Comparison of ENCODE assay signal across 1 cellular context in the genomic region with DNA sequence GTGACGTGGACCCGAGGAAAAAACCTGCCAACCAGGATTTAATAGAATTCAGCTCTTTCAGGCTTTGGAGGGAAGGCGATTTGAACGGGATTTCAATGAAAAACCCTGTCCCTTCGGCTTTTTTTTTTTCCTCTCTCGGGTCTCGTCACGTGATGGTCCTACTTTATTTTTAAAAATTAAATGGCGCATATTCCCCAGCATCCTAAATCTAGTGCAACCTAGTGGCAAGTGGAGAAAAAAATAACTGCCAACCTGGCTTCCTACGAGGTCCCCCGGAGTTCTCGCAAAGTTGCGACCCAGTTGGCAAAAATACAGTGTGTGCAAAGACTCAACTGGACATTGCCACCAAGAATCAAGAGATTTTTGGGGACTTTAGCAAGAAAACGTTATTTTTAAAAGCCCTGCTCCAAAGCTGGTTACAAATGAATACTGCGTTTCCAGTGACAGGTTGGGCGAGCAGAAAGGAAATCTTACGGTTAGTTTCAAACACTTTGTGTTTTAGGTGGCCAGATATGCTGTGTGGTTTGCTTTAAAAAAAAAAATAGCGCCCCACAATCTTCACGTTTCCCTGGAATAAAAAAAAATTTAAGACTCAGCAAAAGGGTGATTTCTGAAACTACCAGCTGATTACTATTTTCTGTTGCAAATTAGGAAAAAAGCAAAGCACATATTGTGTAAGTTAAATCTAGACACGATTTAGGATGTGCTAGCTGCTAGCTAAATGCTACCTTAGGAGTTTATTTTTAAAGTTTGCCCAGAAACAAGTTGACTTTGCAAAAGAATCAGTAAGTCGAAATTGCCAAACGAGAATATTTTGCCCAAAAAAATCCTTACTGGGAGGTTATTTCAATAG.
TF ChIP-seq lines count a peak whose summit lies in the region.

No MANE protein-coding gene starts in this region.

TF ChIP-seq in HepG2, 621 proteins besides CTCF, POLR2A, EP300 and RAD21 (continued from another document and continues in another):
- TF ChIP-seq, protein P1, sequence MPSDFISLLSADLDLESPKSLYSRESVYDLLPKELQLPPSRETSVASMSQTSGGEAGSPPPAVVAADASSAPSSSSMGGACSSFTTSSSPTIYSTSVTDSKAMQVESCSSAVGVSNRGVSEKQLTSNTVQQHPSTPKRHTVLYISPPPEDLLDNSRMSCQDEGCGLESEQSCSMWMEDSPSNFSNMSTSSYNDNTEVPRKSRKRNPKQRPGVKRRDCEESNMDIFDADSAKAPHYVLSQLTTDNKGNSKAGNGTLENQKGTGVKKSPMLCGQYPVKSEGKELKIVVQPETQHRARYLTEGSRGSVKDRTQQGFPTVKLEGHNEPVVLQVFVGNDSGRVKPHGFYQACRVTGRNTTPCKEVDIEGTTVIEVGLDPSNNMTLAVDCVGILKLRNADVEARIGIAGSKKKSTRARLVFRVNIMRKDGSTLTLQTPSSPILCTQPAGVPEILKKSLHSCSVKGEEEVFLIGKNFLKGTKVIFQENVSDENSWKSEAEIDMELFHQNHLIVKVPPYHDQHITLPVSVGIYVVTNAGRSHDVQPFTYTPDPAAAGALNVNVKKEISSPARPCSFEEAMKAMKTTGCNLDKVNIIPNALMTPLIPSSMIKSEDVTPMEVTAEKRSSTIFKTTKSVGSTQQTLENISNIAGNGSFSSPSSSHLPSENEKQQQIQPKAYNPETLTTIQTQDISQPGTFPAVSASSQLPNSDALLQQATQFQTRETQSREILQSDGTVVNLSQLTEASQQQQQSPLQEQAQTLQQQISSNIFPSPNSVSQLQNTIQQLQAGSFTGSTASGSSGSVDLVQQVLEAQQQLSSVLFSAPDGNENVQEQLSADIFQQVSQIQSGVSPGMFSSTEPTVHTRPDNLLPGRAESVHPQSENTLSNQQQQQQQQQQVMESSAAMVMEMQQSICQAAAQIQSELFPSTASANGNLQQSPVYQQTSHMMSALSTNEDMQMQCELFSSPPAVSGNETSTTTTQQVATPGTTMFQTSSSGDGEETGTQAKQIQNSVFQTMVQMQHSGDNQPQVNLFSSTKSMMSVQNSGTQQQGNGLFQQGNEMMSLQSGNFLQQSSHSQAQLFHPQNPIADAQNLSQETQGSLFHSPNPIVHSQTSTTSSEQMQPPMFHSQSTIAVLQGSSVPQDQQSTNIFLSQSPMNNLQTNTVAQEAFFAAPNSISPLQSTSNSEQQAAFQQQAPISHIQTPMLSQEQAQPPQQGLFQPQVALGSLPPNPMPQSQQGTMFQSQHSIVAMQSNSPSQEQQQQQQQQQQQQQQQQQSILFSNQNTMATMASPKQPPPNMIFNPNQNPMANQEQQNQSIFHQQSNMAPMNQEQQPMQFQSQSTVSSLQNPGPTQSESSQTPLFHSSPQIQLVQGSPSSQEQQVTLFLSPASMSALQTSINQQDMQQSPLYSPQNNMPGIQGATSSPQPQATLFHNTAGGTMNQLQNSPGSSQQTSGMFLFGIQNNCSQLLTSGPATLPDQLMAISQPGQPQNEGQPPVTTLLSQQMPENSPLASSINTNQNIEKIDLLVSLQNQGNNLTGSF (CRISPR knock-in tag; IDR thresholded peaks at IDR 0.05): no peak
- TF ChIP-seq MATR3 (CRISPR knock-in tag; IDR thresholded peaks at IDR 0.05): no peak
- peak; percentile 72 for TF ChIP-seq CREB1 (IDR thresholded peaks at IDR 0.05)
- no peak for TF ChIP-seq CREB1 (CRISPR knock-in tag; IDR thresholded peaks at IDR 0.05)
- TF ChIP-seq, protein P2, sequence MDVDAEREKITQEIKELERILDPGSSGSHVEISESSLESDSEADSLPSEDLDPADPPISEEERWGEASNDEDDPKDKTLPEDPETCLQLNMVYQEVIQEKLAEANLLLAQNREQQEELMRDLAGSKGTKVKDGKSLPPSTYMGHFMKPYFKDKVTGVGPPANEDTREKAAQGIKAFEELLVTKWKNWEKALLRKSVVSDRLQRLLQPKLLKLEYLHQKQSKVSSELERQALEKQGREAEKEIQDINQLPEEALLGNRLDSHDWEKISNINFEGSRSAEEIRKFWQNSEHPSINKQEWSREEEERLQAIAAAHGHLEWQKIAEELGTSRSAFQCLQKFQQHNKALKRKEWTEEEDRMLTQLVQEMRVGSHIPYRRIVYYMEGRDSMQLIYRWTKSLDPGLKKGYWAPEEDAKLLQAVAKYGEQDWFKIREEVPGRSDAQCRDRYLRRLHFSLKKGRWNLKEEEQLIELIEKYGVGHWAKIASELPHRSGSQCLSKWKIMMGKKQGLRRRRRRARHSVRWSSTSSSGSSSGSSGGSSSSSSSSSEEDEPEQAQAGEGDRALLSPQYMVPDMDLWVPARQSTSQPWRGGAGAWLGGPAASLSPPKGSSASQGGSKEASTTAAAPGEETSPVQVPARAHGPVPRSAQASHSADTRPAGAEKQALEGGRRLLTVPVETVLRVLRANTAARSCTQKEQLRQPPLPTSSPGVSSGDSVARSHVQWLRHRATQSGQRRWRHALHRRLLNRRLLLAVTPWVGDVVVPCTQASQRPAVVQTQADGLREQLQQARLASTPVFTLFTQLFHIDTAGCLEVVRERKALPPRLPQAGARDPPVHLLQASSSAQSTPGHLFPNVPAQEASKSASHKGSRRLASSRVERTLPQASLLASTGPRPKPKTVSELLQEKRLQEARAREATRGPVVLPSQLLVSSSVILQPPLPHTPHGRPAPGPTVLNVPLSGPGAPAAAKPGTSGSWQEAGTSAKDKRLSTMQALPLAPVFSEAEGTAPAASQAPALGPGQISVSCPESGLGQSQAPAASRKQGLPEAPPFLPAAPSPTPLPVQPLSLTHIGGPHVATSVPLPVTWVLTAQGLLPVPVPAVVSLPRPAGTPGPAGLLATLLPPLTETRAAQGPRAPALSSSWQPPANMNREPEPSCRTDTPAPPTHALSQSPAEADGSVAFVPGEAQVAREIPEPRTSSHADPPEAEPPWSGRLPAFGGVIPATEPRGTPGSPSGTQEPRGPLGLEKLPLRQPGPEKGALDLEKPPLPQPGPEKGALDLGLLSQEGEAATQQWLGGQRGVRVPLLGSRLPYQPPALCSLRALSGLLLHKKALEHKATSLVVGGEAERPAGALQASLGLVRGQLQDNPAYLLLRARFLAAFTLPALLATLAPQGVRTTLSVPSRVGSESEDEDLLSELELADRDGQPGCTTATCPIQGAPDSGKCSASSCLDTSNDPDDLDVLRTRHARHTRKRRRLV (CRISPR knock-in tag; IDR thresholded peaks at IDR 0.05): no peak
- TF ChIP-seq MBNL3 (CRISPR knock-in tag; conservative IDR thresholded peaks at IDR 0.05): no peak
- no peak for TF ChIP-seq LCORL (IDR thresholded peaks at IDR 0.05)
- no peak for TF ChIP-seq LCORL (CRISPR knock-in tag; IDR thresholded peaks at IDR 0.05)
- TF ChIP-seq, protein P3, sequence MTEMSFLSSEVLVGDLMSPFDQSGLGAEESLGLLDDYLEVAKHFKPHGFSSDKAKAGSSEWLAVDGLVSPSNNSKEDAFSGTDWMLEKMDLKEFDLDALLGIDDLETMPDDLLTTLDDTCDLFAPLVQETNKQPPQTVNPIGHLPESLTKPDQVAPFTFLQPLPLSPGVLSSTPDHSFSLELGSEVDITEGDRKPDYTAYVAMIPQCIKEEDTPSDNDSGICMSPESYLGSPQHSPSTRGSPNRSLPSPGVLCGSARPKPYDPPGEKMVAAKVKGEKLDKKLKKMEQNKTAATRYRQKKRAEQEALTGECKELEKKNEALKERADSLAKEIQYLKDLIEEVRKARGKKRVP (CRISPR knock-in tag; IDR thresholded peaks at IDR 0.05): peak in 1 of 2 experiments; percentile 31; a peak in 1 of 4 replicates
- TF ChIP-seq KLF13 (CRISPR knock-in tag; IDR thresholded peaks at IDR 0.05): no peak
- TF ChIP-seq, protein P4, sequence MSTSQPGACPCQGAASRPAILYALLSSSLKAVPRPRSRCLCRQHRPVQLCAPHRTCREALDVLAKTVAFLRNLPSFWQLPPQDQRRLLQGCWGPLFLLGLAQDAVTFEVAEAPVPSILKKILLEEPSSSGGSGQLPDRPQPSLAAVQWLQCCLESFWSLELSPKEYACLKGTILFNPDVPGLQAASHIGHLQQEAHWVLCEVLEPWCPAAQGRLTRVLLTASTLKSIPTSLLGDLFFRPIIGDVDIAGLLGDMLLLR (CRISPR knock-in tag; IDR thresholded peaks at IDR 0.05): 0 out of 2 replicates have a peak, but pooled peaks have one; percentile 38
- TF ChIP-seq HIVEP1 (CRISPR knock-in tag; IDR thresholded peaks at IDR 0.05): 0 out of 2 replicates have a peak, but pooled peaks have one; percentile 9
- TF ChIP-seq FLYWCH1 (CRISPR knock-in tag; IDR thresholded peaks at IDR 0.05): no peak
- TF ChIP-seq, protein P5, sequence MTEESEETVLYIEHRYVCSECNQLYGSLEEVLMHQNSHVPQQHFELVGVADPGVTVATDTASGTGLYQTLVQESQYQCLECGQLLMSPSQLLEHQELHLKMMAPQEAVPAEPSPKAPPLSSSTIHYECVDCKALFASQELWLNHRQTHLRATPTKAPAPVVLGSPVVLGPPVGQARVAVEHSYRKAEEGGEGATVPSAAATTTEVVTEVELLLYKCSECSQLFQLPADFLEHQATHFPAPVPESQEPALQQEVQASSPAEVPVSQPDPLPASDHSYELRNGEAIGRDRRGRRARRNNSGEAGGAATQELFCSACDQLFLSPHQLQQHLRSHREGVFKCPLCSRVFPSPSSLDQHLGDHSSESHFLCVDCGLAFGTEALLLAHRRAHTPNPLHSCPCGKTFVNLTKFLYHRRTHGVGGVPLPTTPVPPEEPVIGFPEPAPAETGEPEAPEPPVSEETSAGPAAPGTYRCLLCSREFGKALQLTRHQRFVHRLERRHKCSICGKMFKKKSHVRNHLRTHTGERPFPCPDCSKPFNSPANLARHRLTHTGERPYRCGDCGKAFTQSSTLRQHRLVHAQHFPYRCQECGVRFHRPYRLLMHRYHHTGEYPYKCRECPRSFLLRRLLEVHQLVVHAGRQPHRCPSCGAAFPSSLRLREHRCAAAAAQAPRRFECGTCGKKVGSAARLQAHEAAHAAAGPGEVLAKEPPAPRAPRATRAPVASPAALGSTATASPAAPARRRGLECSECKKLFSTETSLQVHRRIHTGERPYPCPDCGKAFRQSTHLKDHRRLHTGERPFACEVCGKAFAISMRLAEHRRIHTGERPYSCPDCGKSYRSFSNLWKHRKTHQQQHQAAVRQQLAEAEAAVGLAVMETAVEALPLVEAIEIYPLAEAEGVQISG (CRISPR knock-in tag; IDR thresholded peaks at IDR 0.05): no peak
- TF ChIP-seq SSRP1 (CRISPR knock-in tag; IDR thresholded peaks at IDR 0.05): no peak
- no peak for TF ChIP-seq ZNF737 (CRISPR knock-in tag; IDR thresholded peaks at IDR 0.05; ENCODE audit: borderline replicate concordance)
- no peak for TF ChIP-seq ZNF816 (CRISPR knock-in tag; IDR thresholded peaks at IDR 0.05; ENCODE audit: borderline replicate concordance)
- TF ChIP-seq HMG20A (CRISPR knock-in tag; IDR thresholded peaks at IDR 0.05; ENCODE audit: borderline replicate concordance): no peak
- no peak for TF ChIP-seq RARG (CRISPR knock-in tag; IDR thresholded peaks at IDR 0.05; ENCODE audit: low read depth)
- no peak for TF ChIP-seq NFIB (CRISPR knock-in tag; IDR thresholded peaks at IDR 0.05; ENCODE audit: borderline replicate concordance)
- no peak for TF ChIP-seq ZNF598 (CRISPR knock-in tag; IDR thresholded peaks at IDR 0.05; ENCODE audit: borderline replicate concordance)
- no peak; the same call in 1 of the 2 replicates for TF ChIP-seq ISL2 (CRISPR knock-in tag; IDR thresholded peaks at IDR 0.05)
- TF ChIP-seq, protein P6, sequence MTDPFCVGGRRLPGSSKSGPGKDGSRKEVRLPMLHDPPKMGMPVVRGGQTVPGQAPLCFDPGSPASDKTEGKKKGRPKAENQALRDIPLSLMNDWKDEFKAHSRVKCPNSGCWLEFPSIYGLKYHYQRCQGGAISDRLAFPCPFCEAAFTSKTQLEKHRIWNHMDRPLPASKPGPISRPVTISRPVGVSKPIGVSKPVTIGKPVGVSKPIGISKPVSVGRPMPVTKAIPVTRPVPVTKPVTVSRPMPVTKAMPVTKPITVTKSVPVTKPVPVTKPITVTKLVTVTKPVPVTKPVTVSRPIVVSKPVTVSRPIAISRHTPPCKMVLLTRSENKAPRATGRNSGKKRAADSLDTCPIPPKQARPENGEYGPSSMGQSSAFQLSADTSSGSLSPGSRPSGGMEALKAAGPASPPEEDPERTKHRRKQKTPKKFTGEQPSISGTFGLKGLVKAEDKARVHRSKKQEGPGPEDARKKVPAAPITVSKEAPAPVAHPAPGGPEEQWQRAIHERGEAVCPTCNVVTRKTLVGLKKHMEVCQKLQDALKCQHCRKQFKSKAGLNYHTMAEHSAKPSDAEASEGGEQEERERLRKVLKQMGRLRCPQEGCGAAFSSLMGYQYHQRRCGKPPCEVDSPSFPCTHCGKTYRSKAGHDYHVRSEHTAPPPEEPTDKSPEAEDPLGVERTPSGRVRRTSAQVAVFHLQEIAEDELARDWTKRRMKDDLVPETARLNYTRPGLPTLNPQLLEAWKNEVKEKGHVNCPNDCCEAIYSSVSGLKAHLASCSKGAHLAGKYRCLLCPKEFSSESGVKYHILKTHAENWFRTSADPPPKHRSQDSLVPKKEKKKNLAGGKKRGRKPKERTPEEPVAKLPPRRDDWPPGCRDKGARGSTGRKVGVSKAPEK (CRISPR knock-in tag; IDR thresholded peaks at IDR 0.05; ENCODE audit: borderline replicate concordance): no peak
- TF ChIP-seq, protein P7, sequence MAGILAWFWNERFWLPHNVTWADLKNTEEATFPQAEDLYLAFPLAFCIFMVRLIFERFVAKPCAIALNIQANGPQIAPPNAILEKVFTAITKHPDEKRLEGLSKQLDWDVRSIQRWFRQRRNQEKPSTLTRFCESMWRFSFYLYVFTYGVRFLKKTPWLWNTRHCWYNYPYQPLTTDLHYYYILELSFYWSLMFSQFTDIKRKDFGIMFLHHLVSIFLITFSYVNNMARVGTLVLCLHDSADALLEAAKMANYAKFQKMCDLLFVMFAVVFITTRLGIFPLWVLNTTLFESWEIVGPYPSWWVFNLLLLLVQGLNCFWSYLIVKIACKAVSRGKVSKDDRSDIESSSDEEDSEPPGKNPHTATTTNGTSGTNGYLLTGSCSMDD (CRISPR knock-in tag; IDR thresholded peaks at IDR 0.05): no peak
- no peak for TF ChIP-seq AHR (CRISPR knock-in tag; IDR thresholded peaks at IDR 0.05)
- TF ChIP-seq ZNF24 (IDR thresholded peaks at IDR 0.05): no peak
- TF ChIP-seq, protein P8, sequence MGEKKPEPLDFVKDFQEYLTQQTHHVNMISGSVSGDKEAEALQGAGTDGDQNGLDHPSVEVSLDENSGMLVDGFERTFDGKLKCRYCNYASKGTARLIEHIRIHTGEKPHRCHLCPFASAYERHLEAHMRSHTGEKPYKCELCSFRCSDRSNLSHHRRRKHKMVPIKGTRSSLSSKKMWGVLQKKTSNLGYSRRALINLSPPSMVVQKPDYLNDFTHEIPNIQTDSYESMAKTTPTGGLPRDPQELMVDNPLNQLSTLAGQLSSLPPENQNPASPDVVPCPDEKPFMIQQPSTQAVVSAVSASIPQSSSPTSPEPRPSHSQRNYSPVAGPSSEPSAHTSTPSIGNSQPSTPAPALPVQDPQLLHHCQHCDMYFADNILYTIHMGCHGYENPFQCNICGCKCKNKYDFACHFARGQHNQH (CRISPR knock-in tag; IDR thresholded peaks at IDR 0.05): no peak; the same call in 1 of the 2 replicates
- TF ChIP-seq, protein P9, sequence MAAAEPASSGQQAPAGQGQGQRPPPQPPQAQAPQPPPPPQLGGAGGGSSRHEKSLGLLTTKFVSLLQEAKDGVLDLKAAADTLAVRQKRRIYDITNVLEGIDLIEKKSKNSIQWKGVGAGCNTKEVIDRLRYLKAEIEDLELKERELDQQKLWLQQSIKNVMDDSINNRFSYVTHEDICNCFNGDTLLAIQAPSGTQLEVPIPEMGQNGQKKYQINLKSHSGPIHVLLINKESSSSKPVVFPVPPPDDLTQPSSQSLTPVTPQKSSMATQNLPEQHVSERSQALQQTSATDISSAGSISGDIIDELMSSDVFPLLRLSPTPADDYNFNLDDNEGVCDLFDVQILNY (CRISPR knock-in tag; conservative IDR thresholded peaks at IDR 0.05): no peak
- no peak for TF ChIP-seq TAF15 (IDR thresholded peaks at IDR 0.05; ENCODE audit: low read depth, low read length, poor library complexity, severe bottlenecking)
- TF ChIP-seq CEBPG (CRISPR knock-in tag; IDR thresholded peaks at IDR 0.05): peak; percentile 31; the same call in 1 of the 2 replicates
